In the genomic region with DNA sequence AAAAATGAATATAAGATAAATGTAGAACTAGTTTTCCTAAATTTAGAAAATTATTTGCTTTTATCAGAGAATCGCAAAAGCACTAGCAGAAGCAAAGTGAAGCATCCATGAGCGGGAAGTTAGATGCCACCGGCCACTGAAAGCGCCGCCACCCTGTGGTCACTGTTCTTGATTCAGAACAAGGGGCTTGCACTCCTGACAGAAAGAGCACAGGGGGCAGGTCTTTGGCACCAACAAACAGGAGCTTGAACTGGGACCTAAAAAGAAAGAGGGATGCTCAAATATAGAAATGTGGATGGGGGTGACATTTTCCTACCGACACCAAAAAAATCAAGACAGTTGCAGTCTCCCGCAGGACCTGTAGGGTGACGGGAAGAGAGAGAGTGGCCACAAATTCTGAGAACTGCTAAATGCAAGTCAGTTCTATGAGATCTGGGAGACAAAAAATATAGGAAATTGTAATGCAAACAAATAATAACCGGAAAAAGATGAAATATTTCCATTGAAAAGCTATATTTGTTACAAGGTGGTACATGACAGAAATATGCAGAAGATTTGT, we compare ENCODE assay signal across 14 cellular contexts.
A peak's percentile ranks its signal among the peaks of the same experiment; 100 is the strongest.
DNase-seq lines count a peak whose midpoint lies in the region; ATAC-seq and TF ChIP-seq lines count a peak whose summit lies in the region.
"Had no signal": no experiment of that assay in that cellular context is flagged by ENCODE, and none has a peak within 500 bp of the region (broad histone marks: within the 10 kb centered on the region; RNA-seq: fewer than 3 reads in every experiment).

No MANE protein-coding gene starts in this region.

- H3K4me3 ChIP-seq in A673 (ENCODE audit: low read depth, low read length, poor library complexity, severe bottlenecking), result no peak overlapping the region
- no peak overlapping the region for H3K4me3 ChIP-seq in H7 (ENCODE audit: insufficient read depth, low read depth, low read length)
- no peak overlapping the region for H3K4me3 ChIP-seq in WERI-Rb-1 (ENCODE audit: low read depth, low read length)
- H3K4me3 ChIP-seq: HAP-1 had no signal

- H3K27me3 ChIP-seq in A673 (replicated peaks; ENCODE audit: insufficient read depth, low read depth, low read length, poor library complexity), result no peaks in the 10 kb centered on the region
- no peaks in the 10 kb centered on the region for H3K27me3 ChIP-seq in H7 (ENCODE audit: control insufficient read depth, insufficient read depth, low read length)
- no peaks in the 10 kb centered on the region for H3K27me3 ChIP-seq in WERI-Rb-1 (ENCODE audit: insufficient read depth, low read depth, severe bottlenecking)

- intact Hi-C loops in A673 (cut with micrococcal nuclease; ENCODE audit: unreplicated experiment), result no loop called here

- no peak overlapping the region for H3K27ac ChIP-seq in A673 (ENCODE audit: low read depth, low read length, poor library complexity, severe bottlenecking)
- no peak overlapping the region for H3K27ac ChIP-seq in WERI-Rb-1

- POLR2A ChIA-PET in A673 (lab: Charles Lee; ENCODE audit: low non-redundant PET), result no interaction called here

- ATAC-seq in GM18858 (IDR thresholded peaks at IDR 0.05; ENCODE audit: unreplicated experiment), result no peak
- ATAC-seq: Panc1, Right ventricle myocardium inferior had no signal

- CTCF ChIA-PET in A673 (lab: Charles Lee), result no interaction called here

- H3K36me3 ChIP-seq in A673 (ENCODE audit: insufficient read depth, low read length, poor library complexity, severe bottlenecking), result no peaks in the 10 kb centered on the region
- H3K36me3 ChIP-seq in H7 (replicated peaks; ENCODE audit: control insufficient read depth, insufficient read depth, low read length), result no peaks in the 10 kb centered on the region
- no peaks in the 10 kb centered on the region for H3K36me3 ChIP-seq in WERI-Rb-1
- H3K36me3 ChIP-seq: HAP-1 had no signal

- no peaks in the 10 kb centered on the region for H3K9me3 ChIP-seq in A673 (ENCODE audit: low read depth, low read length, poor library complexity, severe bottlenecking)
- H3K9me3 ChIP-seq in WERI-Rb-1 (ENCODE audit: severe bottlenecking), result no peaks in the 10 kb centered on the region
- H3K9me3 ChIP-seq: HAP-1 had no signal

- DNase-seq in A673 (ENCODE audit: low spot score) (peak; percentile 1), H7 (peak; percentile 7), WERI-Rb-1 (peak; percentile 40), islet precursor cell (peak; percentile 58), NOMO-1 treated with dmso at 0.1 percent for 144 hours (lab: John Stamatoyannopoulos, UW; ENCODE audit: unreplicated experiment) (no peak), NCI-H2196 treated with DMSO at 0.1 percent for 48 hours (lab: John Stamatoyannopoulos, UW; ENCODE audit: unreplicated experiment) (no peak)
- DNase-seq: CD8-positive, alpha-beta memory T cell; MV-4-11; NCI-H1436; NCI-H2081 treated with DMSO at 0.1 percent for 48 hours had no signal

- TF ChIP-seq CTCF in A673 (conservative IDR thresholded peaks at IDR 0.05; ENCODE audit: low read depth, low read length) (peak; percentile 25; the same call in 1 of the 2 replicates), WERI-Rb-1 (IDR thresholded peaks at IDR 0.05; ENCODE audit: low read depth, low read length) (peak; percentile 38; the same call in 1 of the 2 replicates)

- no peaks in the 10 kb centered on the region for H3K4me1 ChIP-seq in A673 (ENCODE audit: insufficient read depth, low read length, poor library complexity, severe bottlenecking)
- H3K4me1 ChIP-seq: HAP-1 had no signal

- BruUV-seq in A673 (replicated peaks; lab: Mats Ljungman, UMichigan), result no TSS peak

Comparison
In these comparisons a context has a peak if more than half of its experiments do, and no peak if none do; other contexts are left out.
1. DNase-seq: peak in A673 (single experiment), H7 (single experiment), WERI-Rb-1 (single experiment) and islet precursor cell (single experiment); none in NOMO-1 treated with dmso at 0.1 percent for 144 hours (single experiment) and NCI-H2196 treated with DMSO at 0.1 percent for 48 hours (single experiment).